Comparison of ENCODE assay signal across 12 cellular contexts in the genomic region with DNA sequence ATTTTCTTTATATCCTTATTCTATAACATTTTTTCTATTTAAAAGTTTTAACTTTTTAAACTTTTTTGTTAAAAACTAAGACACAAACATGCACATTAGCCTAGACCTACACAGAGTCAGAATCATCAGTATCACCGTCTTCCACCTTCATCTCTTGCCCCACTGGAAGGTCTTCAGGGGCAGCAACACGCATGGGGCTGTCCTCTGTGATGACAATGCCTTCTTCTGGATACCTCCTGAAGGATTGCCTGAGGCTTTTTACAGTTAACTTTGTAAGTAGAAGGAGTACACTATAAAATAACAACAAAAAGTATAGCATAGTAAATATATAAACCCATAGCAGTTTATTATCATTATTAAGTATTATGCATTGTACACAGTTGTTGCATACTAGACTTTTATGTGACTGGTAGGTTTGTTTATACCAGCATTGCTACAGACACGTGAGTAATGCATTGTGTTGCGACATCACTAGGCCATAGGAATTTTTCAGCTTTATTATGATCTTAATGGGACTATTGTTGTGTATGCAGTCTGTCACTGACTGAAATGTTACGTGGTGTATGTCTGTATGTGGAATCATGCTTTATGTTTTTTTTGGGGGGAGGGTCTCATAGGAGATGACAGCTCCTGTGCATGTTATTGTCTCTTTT. TPM values are rescaled to one million over a fixed set of nuclear protein-coding genes. Genes with fewer than 3 reads are reported as not detected.
DNase-seq lines count a peak whose midpoint lies in the region; ATAC-seq and TF ChIP-seq lines count a peak whose summit lies in the region.
"Had no signal": no experiment of that assay in that cellular context is flagged by ENCODE, and none has a peak within 500 bp of the region (broad histone marks: within the 10 kb centered on the region; RNA-seq: fewer than 3 reads in every experiment).

No MANE protein-coding gene starts in this region.

- peak; percentile 83 for DNase-seq in EL
- peak; percentile 55 for DNase-seq in NOMO-1 treated with DMSO at 0.1 percent for 48 hours (lab: John Stamatoyannopoulos, UW; ENCODE audit: unreplicated experiment)
- peak; percentile 57 to 76 for DNase-seq in dermis microvascular lymphatic vessel endothelial cell (ENCODE audit: low read depth in 2 of 2)
- no peak for DNase-seq in osteocyte (ENCODE audit: extremely low spot score, unreplicated experiment)
- no peak for DNase-seq in NCI-H524 (lab: John Stamatoyannopoulos, UW)
- no peak for DNase-seq in NCI-H146 treated with DMSO at 0.1 percent for 48 hours (lab: John Stamatoyannopoulos, UW; ENCODE audit: unreplicated experiment)
- DNase-seq in activated T-cell treated with anti-CD3 and anti-CD28 coated beads, Interleukin-2, amount 50 U/mL, for 24 hours = no peak
- DNase-seq: activated gamma-delta T cell; effector CD4-positive, alpha-beta T cell; islet precursor cell; pancreas had no signal

- no peak overlapping the region for H3K4me3 Mint-ChIP-seq in osteocyte (ENCODE audit: unreplicated experiment)
- no peak overlapping the region for H3K4me3 Mint-ChIP-seq in activated T-cell treated with anti-CD3 and anti-CD28 coated beads, Interleukin-2, amount 50 U/mL, for 24 hours

- H3K27me3 Mint-ChIP-seq in osteocyte (ENCODE audit: unreplicated experiment) = no peaks in the 10 kb centered on the region
- no peaks in the 10 kb centered on the region for H3K27me3 Mint-ChIP-seq in activated T-cell treated with anti-CD3 and anti-CD28 coated beads, Interleukin-2, amount 50 U/mL, for 24 hours

- peaks cover 3% of the 10 kb centered on the region for H3K9me3 Mint-ChIP-seq in osteocyte (ENCODE audit: unreplicated experiment)
- peaks cover 5% of the 10 kb centered on the region for H3K9me3 Mint-ChIP-seq in activated T-cell treated with anti-CD3 and anti-CD28 coated beads, Interleukin-2, amount 50 U/mL, for 24 hours

- H3K4me1 Mint-ChIP-seq in osteocyte (ENCODE audit: unreplicated experiment) = peaks cover 38% of the 10 kb centered on the region
- peaks cover 56% of the 10 kb centered on the region for H3K4me1 Mint-ChIP-seq in activated T-cell treated with anti-CD3 and anti-CD28 coated beads, Interleukin-2, amount 50 U/mL, for 24 hours (ENCODE audit: low read depth)

- H3K36me3 Mint-ChIP-seq in osteocyte (ENCODE audit: unreplicated experiment) = peaks cover 12% of the 10 kb centered on the region
- peaks cover 76% of the 10 kb centered on the region for H3K36me3 Mint-ChIP-seq in activated T-cell treated with anti-CD3 and anti-CD28 coated beads, Interleukin-2, amount 50 U/mL, for 24 hours (ENCODE audit: low read depth)

- no peak for TF ChIP-seq POLR2A in GM18505 (IDR thresholded peaks at IDR 0.05; ENCODE audit: borderline replicate concordance, extremely low read depth, insufficient read depth, insufficient read length)

- peak overlapping the region; percentile 12 for H3K27ac Mint-ChIP-seq in osteocyte (ENCODE audit: unreplicated experiment)
- no peak overlapping the region for H3K27ac Mint-ChIP-seq in activated T-cell treated with anti-CD3 and anti-CD28 coated beads, Interleukin-2, amount 50 U/mL, for 24 hours

- no peak for ATAC-seq in GM18505 (IDR thresholded peaks at IDR 0.05; ENCODE audit: unreplicated experiment)

- no peak for TF ChIP-seq CTCF in osteocyte (IDR thresholded peaks at IDR 0.05)

RNA-seq across cellular contexts. Expression of gene ATP1B3, which starts 18.2 kb away (rescaled TPM):
- total RNA-seq in dermis microvascular lymphatic vessel endothelial cell (80.7 and 97.2 TPM in 2 replicates), osteocyte (139 and 152 TPM in 2 replicates)

Comparison
In these comparisons a context has a peak if more than half of its experiments do, and no peak if none do; other contexts are left out.
1. DNase-seq: peak in EL (single experiment), NOMO-1 treated with DMSO at 0.1 percent for 48 hours (single experiment) and dermis microvascular lymphatic vessel endothelial cell (2 of 2); none in osteocyte (single experiment), NCI-H524 (0 of 2), NCI-H146 treated with DMSO at 0.1 percent for 48 hours (single experiment) and activated T-cell treated with anti-CD3 and anti-CD28 coated beads, Interleukin-2, amount 50 U/mL, for 24 hours (single experiment).